In genomic region chr2:44952143-44952805, GRCh38 we compare ENCODE assay signal across 8 cellular contexts. TPM values are rescaled to one million over a fixed set of nuclear protein-coding genes. Genes with fewer than 3 reads are reported as not detected.
A peak's percentile ranks its signal among the peaks of the same experiment; 100 is the strongest.
DNase-seq lines count a peak whose midpoint lies in the region; TF ChIP-seq lines count a peak whose summit lies in the region.

No MANE protein-coding gene starts in this region.

- peak overlapping the region; percentile 85 for H3K4me2 ChIP-seq in neural progenitor cell

- TF ChIP-seq CTCF in A673 (conservative IDR thresholded peaks at IDR 0.05; ENCODE audit: low read depth, low read length) (peak; percentile 86), GM12872 (IDR thresholded peaks at IDR 0.05; ENCODE audit: insufficient read depth, low read depth, low read length) (peak; percentile 76), fibroblast of mammary gland (conservative IDR thresholded peaks at IDR 0.05; ENCODE audit: control insufficient read depth, insufficient read depth, low read depth, low read length) (peak; percentile 61), neural progenitor cell (IDR thresholded peaks at IDR 0.05) (peak; percentile 87)

- DNase-seq in A673 (ENCODE audit: low spot score) = peak; percentile 79
- DNase-seq in UCSD-AML1 (lab: John Stamatoyannopoulos, UW; ENCODE audit: unreplicated experiment) = peak; percentile 44
- peak; percentile 68 for DNase-seq in fibroblast of mammary gland (ENCODE audit: low read depth)
- peak; percentile 94 for DNase-seq in neural progenitor cell (ENCODE audit: low spot score)
- DNase-seq in HAP-1 (ENCODE audit: low spot score in 2 of 2) = no peak
- no peak for DNase-seq in NCI-H82 treated with DMSO at 0.1 percent for 48 hours (lab: John Stamatoyannopoulos, UW; ENCODE audit: unreplicated experiment)

- H3K4me1 ChIP-seq in A673 (ENCODE audit: insufficient read depth, low read length, poor library complexity, severe bottlenecking) = no peaks in the 10 kb centered on the region
- peaks cover 40% of the 10 kb centered on the region for H3K4me1 ChIP-seq in HUES64 (ENCODE audit: insufficient read depth, low read length)
- H3K4me1 ChIP-seq in neural progenitor cell = peaks cover 80% of the 10 kb centered on the region
- H3K4me1 ChIP-seq in HAP-1 = peaks cover 14% of the 10 kb centered on the region

- H3K4me3 ChIP-seq in A673 (ENCODE audit: low read depth, low read length, poor library complexity, severe bottlenecking) = peak overlapping the region; percentile 36
- H3K4me3 ChIP-seq in HUES64 (ENCODE audit: low read length) = peak overlapping the region; percentile 44
- peak overlapping the region; percentile 34 for H3K4me3 ChIP-seq in fibroblast of mammary gland (ENCODE audit: control insufficient read depth, low read depth, low read length)
- H3K4me3 ChIP-seq in neural progenitor cell = peak overlapping the region; percentile 48
- H3K4me3 ChIP-seq in HAP-1 = no peak overlapping the region

- no peak overlapping the region for H3K27ac Mint-ChIP-seq in neural progenitor cell

- H3K79me2 ChIP-seq in neural progenitor cell (ENCODE audit: low read depth) = peaks cover 33% of the 10 kb centered on the region

- CTCF ChIA-PET in A673 (lab: Charles Lee) = interaction anchor here (0.6 to 1.5 kb wide), 2 partner anchors 437 to 473 kb away, joined by 3 to 6 read pairs; no protein-coding TSS in a partner anchor

- H3K9ac ChIP-seq in HUES64 (ENCODE audit: low read depth, low read length) (no peak overlapping the region), neural progenitor cell (no peak overlapping the region)

- POLR2A ChIA-PET in A673 (lab: Charles Lee; ENCODE audit: low non-redundant PET) = no interaction called here

- H3K27me3 ChIP-seq in A673 (replicated peaks; ENCODE audit: insufficient read depth, low read depth, low read length, poor library complexity) = peaks cover 37% of the 10 kb centered on the region
- H3K27me3 ChIP-seq in HUES64 (ENCODE audit: insufficient read depth, low read length) = peaks cover 100% of the 10 kb centered on the region
- peaks cover 72% of the 10 kb centered on the region for H3K27me3 ChIP-seq in neural progenitor cell
- H3K27me3 ChIP-seq in HAP-1 (ENCODE audit: low read depth) = no peaks in the 10 kb centered on the region

- H3K9me3 ChIP-seq in A673 (ENCODE audit: low read depth, low read length, poor library complexity, severe bottlenecking) (no peaks in the 10 kb centered on the region), HUES64 (ENCODE audit: insufficient read depth, low read depth, low read length) (no peaks in the 10 kb centered on the region), neural progenitor cell (ENCODE audit: low read depth) (no peaks in the 10 kb centered on the region), HAP-1 (no peaks in the 10 kb centered on the region)

- in situ Hi-C loops in HAP-1 (cut with MboI; ENCODE audit: low sequenced_read_pairs) = loop anchor here (25.0 kb wide), 2 partner anchors 565 to 915 kb away; no protein-coding TSS in a partner anchor

- no peak overlapping the region for H3K27ac ChIP-seq in A673 (ENCODE audit: low read depth, low read length, poor library complexity, severe bottlenecking)
- no peak overlapping the region for H3K27ac ChIP-seq in HUES64 (ENCODE audit: low read depth, low read length)
- H3K27ac ChIP-seq in neural progenitor cell = no peak overlapping the region

- H3K4me1 Mint-ChIP-seq in neural progenitor cell = peaks cover 55% of the 10 kb centered on the region

- no peak overlapping the region for H2AFZ ChIP-seq in neural progenitor cell (replicated peaks)

- peak overlapping the region; percentile 71 for H3K4me3 Mint-ChIP-seq in neural progenitor cell

- no peaks in the 10 kb centered on the region for H3K36me3 ChIP-seq in A673 (ENCODE audit: insufficient read depth, low read length, poor library complexity, severe bottlenecking)
- peaks cover 5% of the 10 kb centered on the region; the same call in 1 of the 2 replicates for H3K36me3 ChIP-seq in HUES64 (ENCODE audit: insufficient read depth, low read length)
- H3K36me3 ChIP-seq in neural progenitor cell = no peaks in the 10 kb centered on the region
- H3K36me3 ChIP-seq in HAP-1 (replicated peaks) = peaks cover 20% of the 10 kb centered on the region

- BruUV-seq in A673 (replicated peaks; lab: Mats Ljungman, UMichigan) = no TSS peak

- H3K9me3 Mint-ChIP-seq in neural progenitor cell = no peaks in the 10 kb centered on the region

- intact Hi-C loops in A673 (cut with micrococcal nuclease; ENCODE audit: unreplicated experiment) = loop anchor here (5.0 to 10.0 kb wide), 2 partner anchors 705 to 1077 kb away; no protein-coding TSS in a partner anchor

- peaks cover 59% of the 10 kb centered on the region for H3K27me3 Mint-ChIP-seq in neural progenitor cell (ENCODE audit: insufficient read depth, low read depth)

- H3F3A ChIP-seq in neural progenitor cell (ENCODE audit: low read depth) = peaks cover 76% of the 10 kb centered on the region

- under 1% methylated on average over 59 of the region's 59 CpGs for WGBS in HUES64

- peaks cover 48% of the 10 kb centered on the region for H4K20me1 ChIP-seq in neural progenitor cell (ENCODE audit: low read depth)

- no peaks in the 10 kb centered on the region for H3K36me3 Mint-ChIP-seq in neural progenitor cell

RNA-seq across cellular contexts. Expression of gene SIX3, which starts 10.8 kb away (rescaled TPM):
- 0.56 and 0.59 TPM in 2 replicates for total RNA-seq in A673 (2021)
- polyA plus RNA-seq in HUES64 (2013, experiment 1 of 2) = 0.25 TPM
- polyA plus RNA-seq in HUES64 (2013, experiment 2 of 2) = not detected
- total RNA-seq in neural progenitor cell (ENCODE audit: low replicate concordance) = 14.5 and 28.8 TPM in 2 replicates

RNA-seq across cellular contexts. Expression of gene SIX2, which starts 57.0 kb away (rescaled TPM):
- not detected in 2 replicates for total RNA-seq in A673 (2021)
- polyA plus RNA-seq in HUES64 (2013, experiment 1 of 2) = 0.25 TPM
- polyA plus RNA-seq in HUES64 (2013, experiment 2 of 2) = 0.32 TPM
- 0.12 TPM in 1 of 2 replicates, not detected in the other for total RNA-seq in neural progenitor cell (ENCODE audit: low replicate concordance)

Comparison
In these comparisons a context has a peak if more than half of its experiments do, and no peak if none do; other contexts are left out.
1. DNase-seq: peak in A673 (single experiment), UCSD-AML1 (single experiment), fibroblast of mammary gland (single experiment) and neural progenitor cell (single experiment); none in HAP-1 (0 of 2) and NCI-H82 treated with DMSO at 0.1 percent for 48 hours (single experiment).
2. Peak in every context shown above with its lines, with median percentiles within 50 percentile points of each other: CTCF ChIP-seq.